1 cellular context compared by ENCODE assay signal in genomic region chr9:135580664-135581380, GRCh38.
TF ChIP-seq lines count a peak whose summit lies in the region.

No MANE protein-coding gene starts in this region.

TF ChIP-seq in H1, 55 proteins besides CTCF, POLR2A, EP300 and RAD21:
- TF ChIP-seq MAFK (IDR thresholded peaks at IDR 0.05; ENCODE audit: low read depth, low read length) = no peak
- no peak for TF ChIP-seq SP2 (IDR thresholded peaks at IDR 0.05; ENCODE audit: low read length)
- no peak for TF ChIP-seq BCL11A (IDR thresholded peaks at IDR 0.05; ENCODE audit: low read depth in 2 of 2, low read length in 2 of 2)
- no peak for TF ChIP-seq RFX5 (IDR thresholded peaks at IDR 0.05; ENCODE audit: borderline replicate concordance, low read depth, low read length)
- no peak for TF ChIP-seq SIN3A (conservative IDR thresholded peaks at IDR 0.05 in 1 of 2, IDR thresholded peaks at IDR 0.05 in 1 of 2; ENCODE audit: low read depth in 1 of 2, low read length in 2 of 2)
- no peak for TF ChIP-seq CREB1 (IDR thresholded peaks at IDR 0.05)
- TF ChIP-seq KDM1A (IDR thresholded peaks at IDR 0.05; ENCODE audit: borderline replicate concordance, low read length) = no peak
- TF ChIP-seq RNF2 (IDR thresholded peaks at IDR 0.05; ENCODE audit: borderline replicate concordance, low read depth, low read length, missing control alignments, poor library complexity, severe bottlenecking) = no peak
- no peak for TF ChIP-seq EZH2 (IDR thresholded peaks at IDR 0.05; ENCODE audit: low read depth, low read length, severe bottlenecking)
- TF ChIP-seq FOSL1 (IDR thresholded peaks at IDR 0.05; ENCODE audit: insufficient read depth, low read depth, low read length) = no peak
- no peak for TF ChIP-seq CBX5 (IDR thresholded peaks at IDR 0.05; ENCODE audit: low read depth, low read length)
- TF ChIP-seq EGR1 (IDR thresholded peaks at IDR 0.05; ENCODE audit: borderline replicate concordance, low read depth, low read length) = no peak
- TF ChIP-seq TEAD4 (IDR thresholded peaks at IDR 0.05; ENCODE audit: low read depth, low read length) = no peak
- no peak for TF ChIP-seq TBP (IDR thresholded peaks at IDR 0.05; ENCODE audit: low read depth, low read length)
- no peak for TF ChIP-seq TAF7 (optimal IDR thresholded peaks at IDR 0.05; ENCODE audit: borderline replicate concordance, low read depth, low read length)
- TF ChIP-seq KDM5A (IDR thresholded peaks at IDR 0.05; ENCODE audit: low read length) = no peak
- no peak for TF ChIP-seq RBBP5 (IDR thresholded peaks at IDR 0.05; ENCODE audit: borderline replicate concordance, low read depth, low read length)
- no peak for TF ChIP-seq SRF (IDR thresholded peaks at IDR 0.05; ENCODE audit: low read depth, low read length)
- TF ChIP-seq ZNF274 (IDR thresholded peaks at IDR 0.05; ENCODE audit: borderline replicate concordance, extremely low read depth, low read length) = no peak
- TF ChIP-seq HDAC6 (IDR thresholded peaks at IDR 0.05; ENCODE audit: low read depth, low read length) = no peak
TF ChIP-seq in H1: peak in this region for 0.
